Comparison of ENCODE assay signal across 25 cellular contexts in the genomic region with DNA sequence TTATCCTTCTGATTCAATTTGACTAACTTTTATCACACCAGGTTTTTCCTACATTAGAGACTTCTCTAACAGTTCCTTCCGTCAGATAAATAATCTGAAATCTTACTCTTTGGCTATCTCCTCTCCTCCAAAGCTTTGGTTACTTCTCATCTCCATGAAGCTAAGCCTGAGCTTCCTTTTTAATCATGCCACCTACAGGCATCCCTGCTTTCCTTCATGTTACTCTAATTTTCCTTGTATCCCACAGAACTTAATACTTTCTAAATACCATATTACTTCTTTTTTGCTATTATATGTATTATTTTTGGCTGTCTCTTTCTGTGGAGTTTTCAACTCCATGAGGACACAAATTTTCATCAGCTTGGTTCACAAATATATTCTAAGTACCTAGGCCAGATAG. TPM values are rescaled to one million over a fixed set of nuclear protein-coding genes. Genes with fewer than 3 reads are reported as not detected.
"Had no signal": no experiment of that assay in that cellular context is flagged by ENCODE, and none has a peak within 500 bp of the region (broad histone marks: within the 10 kb centered on the region; RNA-seq: fewer than 3 reads in every experiment).

No MANE protein-coding gene starts in this region.

- H3K36me3 ChIP-seq: gastrocnemius medialis, left ventricle myocardium inferior, sigmoid colon, thoracic aorta, vagina had no signal

- H3K4me3 ChIP-seq: gastrocnemius medialis, left ventricle myocardium inferior, sigmoid colon, smooth muscle cell, thoracic aorta, vagina had no signal

- ATAC-seq: activated T-cell treated with anti-CD3 and anti-CD28 coated beads, Interleukin-2, amount 50 U/mL, for 72 hours; gastrocnemius medialis; natural killer cell had no signal

- H3K27ac ChIP-seq: gastrocnemius medialis, left ventricle myocardium inferior, sigmoid colon, thoracic aorta, vagina had no signal

- H3K9me3 ChIP-seq: gastrocnemius medialis, sigmoid colon, thoracic aorta, vagina had no signal

- H3K4me3 Mint-ChIP-seq: activated CD4-positive, alpha-beta memory T cell treated with anti-CD3 and anti-CD28 coated beads for 36 hours; activated naive CD4-positive, alpha-beta T cell treated with anti-CD3 and anti-CD28 coated beads for 36 hours; activated naive CD8-positive, alpha-beta T cell treated with anti-CD3 and anti-CD28 coated beads, Interleukin-2, amount 10 ng/mL, durations not matched to agents 7 days and 5 days; activated T-cell treated with anti-CD3 and anti-CD28 coated beads, Interleukin-2, amount 50 U/mL, for 72 hours; mesothelial cell of epicardium; natural killer cell; type B pancreatic cell had no signal

- H3K4me1 ChIP-seq: gastrocnemius medialis, left ventricle myocardium inferior, sigmoid colon, vagina had no signal

- H3K9me3 Mint-ChIP-seq: activated CD4-positive, alpha-beta memory T cell treated with anti-CD3 and anti-CD28 coated beads for 36 hours; activated naive CD4-positive, alpha-beta T cell treated with anti-CD3 and anti-CD28 coated beads for 36 hours; activated T-cell treated with anti-CD3 and anti-CD28 coated beads, Interleukin-2, amount 50 U/mL, for 72 hours; natural killer cell; type B pancreatic cell had no signal

- DNase-seq: activated CD4-positive, alpha-beta memory T cell treated with anti-CD3 and anti-CD28 coated beads for 36 hours; activated CD4-positive, alpha-beta T cell treated with anti-CD3 and anti-CD28 coated beads for 48 hours; activated effector memory CD4-positive, alpha-beta T cell treated with Interleukin-2 at 50 U/mL for 16 hours; activated naive CD4-positive, alpha-beta T cell treated with anti-CD3 and anti-CD28 coated beads for 36 hours; activated naive CD8-positive, alpha-beta T cell treated with anti-CD3 and anti-CD28 coated beads, Interleukin-2, amount 10 ng/mL, durations not matched to agents 7 days and 5 days; activated T-cell treated with anti-CD3 and anti-CD28 coated beads, Interleukin-2, amount 50 U/mL, for 72 hours; amniotic stem cell; effector CD4-positive, alpha-beta T cell; gastrocnemius medialis; head of caudate nucleus; hypothalamus; left ventricle myocardium inferior; natural killer cell; retina; sigmoid colon; stimulated activated CD4-positive, alpha-beta T cell treated with anti-CD3 and anti-CD28 coated beads, Interleukin-2, amount 100 ng/mL, for 48 hours; stimulated activated naive CD4-positive, alpha-beta T cell had no signal

- H3K27me3 Mint-ChIP-seq: progenitor cell of endocrine pancreas, type B pancreatic cell had no signal

- H3K4me1 Mint-ChIP-seq: activated naive CD8-positive, alpha-beta T cell treated with anti-CD3 and anti-CD28 coated beads, Interleukin-2, amount 10 ng/mL, durations not matched to agents 7 days and 5 days; mesothelial cell of epicardium; natural killer cell had no signal

- H3K27me3 ChIP-seq: gastrocnemius medialis, sigmoid colon, vagina had no signal

- H3K27ac Mint-ChIP-seq: activated CD4-positive, alpha-beta memory T cell treated with anti-CD3 and anti-CD28 coated beads for 36 hours; activated naive CD4-positive, alpha-beta T cell treated with anti-CD3 and anti-CD28 coated beads for 36 hours; activated naive CD8-positive, alpha-beta T cell treated with anti-CD3 and anti-CD28 coated beads, Interleukin-2, amount 10 ng/mL, durations not matched to agents 7 days and 5 days; activated T-cell treated with anti-CD3 and anti-CD28 coated beads, Interleukin-2, amount 50 U/mL, for 72 hours; mesothelial cell of epicardium; natural killer cell; progenitor cell of endocrine pancreas; type B pancreatic cell had no signal

- H3K36me3 Mint-ChIP-seq: activated CD4-positive, alpha-beta memory T cell treated with anti-CD3 and anti-CD28 coated beads for 36 hours; activated naive CD8-positive, alpha-beta T cell treated with anti-CD3 and anti-CD28 coated beads, Interleukin-2, amount 10 ng/mL, durations not matched to agents 7 days and 5 days; mesothelial cell of epicardium; natural killer cell; type B pancreatic cell had no signal

RNA-seq across cellular contexts. Expression of a gene that starts 49.7 kb away (rescaled TPM):
- total RNA-seq: activated CD4-positive, alpha-beta memory T cell treated with anti-CD3 and anti-CD28 coated beads for 36 hours; activated naive CD4-positive, alpha-beta T cell treated with anti-CD3 and anti-CD28 coated beads for 36 hours; activated naive CD8-positive, alpha-beta T cell treated with anti-CD3 and anti-CD28 coated beads, Interleukin-2, amount 10 ng/mL, durations not matched to agents 7 days and 5 days; activated T-cell treated with anti-CD3 and anti-CD28 coated beads, Interleukin-2, amount 50 U/mL, for 72 hours; cerebellum; left ventricle myocardium inferior; mesothelial cell of epicardium; osteocyte; progenitor cell of endocrine pancreas; sigmoid colon; smooth muscle cell; thoracic aorta; vagina had no signal
